Comparison of ENCODE assay signal across 11 cellular contexts in the genomic region with DNA sequence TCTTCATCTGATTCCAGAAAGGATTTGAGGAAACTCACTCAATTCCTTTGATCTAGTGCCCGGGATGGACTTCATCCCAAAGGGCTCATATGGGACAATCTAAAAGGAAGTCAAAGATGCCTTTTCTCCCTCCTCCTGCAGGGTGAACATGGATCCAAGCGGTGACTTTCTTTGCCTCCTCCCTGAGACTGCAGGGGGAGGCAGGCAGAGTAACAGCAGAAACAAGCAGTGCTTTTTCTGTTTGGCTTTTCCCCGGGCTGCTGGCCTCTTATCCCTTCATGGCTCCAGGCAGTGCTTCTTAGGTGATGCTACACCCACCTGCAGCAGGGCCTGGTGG. TPM values are rescaled to one million over a fixed set of nuclear protein-coding genes. Genes with fewer than 3 reads are reported as not detected.
DNase-seq lines count a peak whose midpoint lies in the region; ATAC-seq, FAIRE-seq and TF ChIP-seq lines count a peak whose summit lies in the region.
"Had no signal": no experiment of that assay in that cellular context is flagged by ENCODE, and none has a peak within 500 bp of the region (broad histone marks: within the 10 kb centered on the region; RNA-seq: fewer than 3 reads in every experiment).

No MANE protein-coding gene starts in this region.

- no peak for TF ChIP-seq EP300 in SK-N-SH (IDR thresholded peaks at IDR 0.05; ENCODE audit: borderline replicate concordance in 1 of 2, low read depth in 1 of 2, low read length in 1 of 2)

- H4K20me1 ChIP-seq in SK-N-SH (ENCODE audit: insufficient read depth) (no peaks in the 10 kb centered on the region), OCI-LY1 (ENCODE audit: insufficient read depth, low read length) (no peaks in the 10 kb centered on the region)

- intact Hi-C loops in CD14-positive monocyte (cut with micrococcal nuclease): no loop called here

- peak overlapping the region; percentile 13 for H3K4me3 Mint-ChIP-seq in glutamatergic neuron (ENCODE audit: unreplicated experiment)
- no peak overlapping the region for H3K4me3 Mint-ChIP-seq in CD14-positive monocyte
- H3K4me3 Mint-ChIP-seq in activated T-helper 17 cell treated with anti-CD3 and anti-CD28 coated beads, Interleukin-2, amount 50 U/mL, for 72 hours: no peak overlapping the region
- H3K4me3 Mint-ChIP-seq: CD4-positive, alpha-beta T cell had no signal

- H3K27me3 ChIP-seq in SK-N-SH (ENCODE audit: insufficient read depth): no peaks in the 10 kb centered on the region
- H3K27me3 ChIP-seq in OCI-LY1 (ENCODE audit: insufficient read depth, low read length): no peaks in the 10 kb centered on the region
- no peaks in the 10 kb centered on the region for H3K27me3 ChIP-seq in small intestine (ENCODE audit: control insufficient read depth in 2 of 2, insufficient read depth in 2 of 2, low read length in 2 of 2)

- H3K27ac Mint-ChIP-seq in glutamatergic neuron (ENCODE audit: unreplicated experiment) (peak overlapping the region; percentile 62), CD14-positive monocyte (no peak overlapping the region)
- no peak overlapping the region for H3K27ac Mint-ChIP-seq in activated T-helper 17 cell treated with anti-CD3 and anti-CD28 coated beads, Interleukin-2, amount 50 U/mL, for 72 hours
- H3K27ac Mint-ChIP-seq: CD4-positive, alpha-beta T cell had no signal

- H3K9ac ChIP-seq in SK-N-SH (no peak overlapping the region), OCI-LY1 (ENCODE audit: low read length) (peak overlapping the region; percentile 27; the same call in 1 of the 2 replicates)

- no peak overlapping the region for H2AFZ ChIP-seq in SK-N-SH (ENCODE audit: low read depth)
- H2AFZ ChIP-seq in OCI-LY1 (ENCODE audit: low read length): no peak overlapping the region

- no peak for TF ChIP-seq RAD21 in SK-N-SH (IDR thresholded peaks at IDR 0.05; ENCODE audit: low read length)

- WGBS in SK-N-SH (ENCODE audit: low lambda C conversion rate): 60% methylated on average over 3 of the region's 3 CpGs
- 11 to 43% (median 28%) methylated on average over 3 of the region's 3 CpGs for WGBS in small intestine, 3 donors

- H3K27me3 Mint-ChIP-seq in glutamatergic neuron (ENCODE audit: unreplicated experiment): no peaks in the 10 kb centered on the region
- peaks cover 4 to 12% (median 8%) of the 10 kb centered on the region in 3 donors for H3K27me3 Mint-ChIP-seq in CD14-positive monocyte (ENCODE audit: low read depth in 3 of 3)
- H3K27me3 Mint-ChIP-seq in activated T-helper 17 cell treated with anti-CD3 and anti-CD28 coated beads, Interleukin-2, amount 50 U/mL, for 72 hours: peaks cover 3% of the 10 kb centered on the region

- peaks cover 0 to 5% of the 10 kb centered on the region in 2 experiments; a peak in 1 of 4 replicates for H3K4me1 ChIP-seq in SK-N-SH (ENCODE audit: control insufficient read depth in 1 of 2, insufficient read depth in 2 of 2, low read depth in 1 of 2, low read length in 1 of 2)
- peaks cover 40% of the 10 kb centered on the region for H3K4me1 ChIP-seq in OCI-LY1 (ENCODE audit: insufficient read depth, low read length, severe bottlenecking)
- H3K4me1 ChIP-seq in small intestine (ENCODE audit: control insufficient read depth in 2 of 2, insufficient read depth in 1 of 2, low read depth in 1 of 2, low read length in 1 of 2): no peaks in the 10 kb centered on the region
- H3K4me1 ChIP-seq: tibial artery had no signal

- H3K9me3 Mint-ChIP-seq in glutamatergic neuron (ENCODE audit: unreplicated experiment) (no peaks in the 10 kb centered on the region), CD14-positive monocyte (peaks cover 0 to 2% (median 0%) of the 10 kb centered on the region in 7 donors)
- H3K9me3 Mint-ChIP-seq in activated T-helper 17 cell treated with anti-CD3 and anti-CD28 coated beads, Interleukin-2, amount 50 U/mL, for 72 hours: no peaks in the 10 kb centered on the region
- H3K9me3 Mint-ChIP-seq: CD4-positive, alpha-beta T cell had no signal

- no peak for FAIRE-seq in small intestine (lab: Jason Lieb, UNC)
- FAIRE-seq: endothelial cell of umbilical vein had no signal

- H3K36me3 Mint-ChIP-seq in glutamatergic neuron (ENCODE audit: unreplicated experiment) (no peaks in the 10 kb centered on the region), CD14-positive monocyte (no peaks in the 10 kb centered on the region)
- no peaks in the 10 kb centered on the region for H3K36me3 Mint-ChIP-seq in activated T-helper 17 cell treated with anti-CD3 and anti-CD28 coated beads, Interleukin-2, amount 50 U/mL, for 72 hours (ENCODE audit: low read depth)

- H3K9me3 ChIP-seq in SK-N-SH (no peaks in the 10 kb centered on the region), OCI-LY1 (ENCODE audit: low read length) (no peaks in the 10 kb centered on the region), small intestine (ENCODE audit: control insufficient read depth, low read depth) (no peaks in the 10 kb centered on the region)
- H3K9me3 ChIP-seq: tibial artery had no signal

- POLR2A ChIA-PET in SK-N-SH (lab: Yijun Ruan, JAX): no interaction called here

- H3K9me2 ChIP-seq in SK-N-SH: no peaks in the 10 kb centered on the region
- H3K9me2 ChIP-seq in OCI-LY1 (ENCODE audit: low read depth, low read length): no peaks in the 10 kb centered on the region

- no peak for TF ChIP-seq CTCF in SK-N-SH (IDR thresholded peaks at IDR 0.05)
- no peak for TF ChIP-seq CTCF in OCI-LY1 (IDR thresholded peaks at IDR 0.05; ENCODE audit: low read length)
- no peak for TF ChIP-seq CTCF in glutamatergic neuron (IDR thresholded peaks at IDR 0.05; ENCODE audit: partially characterized antibody, unreplicated experiment)
- TF ChIP-seq CTCF in CD14-positive monocyte (IDR thresholded peaks at IDR 0.05): no peak

- H3K4me3 ChIP-seq in SK-N-SH (ENCODE audit: low read depth in 2 of 2, low read length in 1 of 2): no peak overlapping the region
- H3K4me3 ChIP-seq in OCI-LY1 (ENCODE audit: low read depth, low read length, poor library complexity, severe bottlenecking): no peak overlapping the region
- no peak overlapping the region for H3K4me3 ChIP-seq in small intestine (ENCODE audit: low read depth in 1 of 2, low read length in 2 of 2)
- H3K4me3 ChIP-seq: tibial artery had no signal

- H3K79me2 ChIP-seq in SK-N-SH (ENCODE audit: insufficient read depth) (no peaks in the 10 kb centered on the region), OCI-LY1 (ENCODE audit: insufficient read depth, low read length) (no peaks in the 10 kb centered on the region)

- no peaks in the 10 kb centered on the region for H3F3A ChIP-seq in SK-N-SH (replicated peaks; ENCODE audit: insufficient read depth)
- 0 out of 2 replicates have a peak, but pooled peaks cover 5% of the 10 kb centered on the region for H3F3A ChIP-seq in OCI-LY1 (ENCODE audit: insufficient read depth, low read length)

- DNase-seq in SK-N-SH (no peak), glutamatergic neuron (no peak), CD14-positive monocyte (ENCODE audit: low spot score) (no peak), small intestine (no peak), NCI-H446 treated with DMSO at 0.1 percent for 48 hours (lab: John Stamatoyannopoulos, UW) (no peak)
- DNase-seq: CD4-positive, alpha-beta T cell; tibial artery had no signal

- ATAC-seq in SK-N-SH treated with all-trans-retinoic acid at 6 μM for 48 hours: peak; percentile 56; the same call in 2 of the 3 replicates
- no peak for ATAC-seq in activated T-helper 17 cell treated with anti-CD3 and anti-CD28 coated beads, Interleukin-2, amount 50 U/mL, for 72 hours (replicated peaks)

- CTCF ChIA-PET in SK-N-SH (lab: Yijun Ruan, JAX): interaction anchor here (3.7 kb wide), 1 partner anchor 10 kb away, joined by 25 read pairs; a partner anchor contains a TSS

- H3K4me2 ChIP-seq in SK-N-SH (no peak overlapping the region), OCI-LY1 (ENCODE audit: low read length) (peak overlapping the region; percentile 58; the same call in 1 of the 2 replicates)

- H3K4me1 Mint-ChIP-seq in glutamatergic neuron (ENCODE audit: low read depth, unreplicated experiment) (peaks cover 8% of the 10 kb centered on the region), CD14-positive monocyte (no peaks in the 10 kb centered on the region)
- peaks cover 10% of the 10 kb centered on the region for H3K4me1 Mint-ChIP-seq in activated T-helper 17 cell treated with anti-CD3 and anti-CD28 coated beads, Interleukin-2, amount 50 U/mL, for 72 hours

- no peaks in the 10 kb centered on the region for H3K36me3 ChIP-seq in SK-N-SH (replicated peaks in 1 of 2; ENCODE audit: control insufficient read depth in 1 of 2, insufficient read depth in 2 of 2, low read length in 1 of 2)
- no peaks in the 10 kb centered on the region for H3K36me3 ChIP-seq in OCI-LY1 (ENCODE audit: insufficient read depth, low read length)
- H3K36me3 ChIP-seq in small intestine (ENCODE audit: control insufficient read depth in 2 of 2, insufficient read depth in 2 of 2, low read length in 2 of 2): no peaks in the 10 kb centered on the region
- H3K36me3 ChIP-seq: tibial artery had no signal

- H3K27ac ChIP-seq in SK-N-SH (ENCODE audit: low read depth in 2 of 2, low read length in 1 of 2) (no peak overlapping the region), OCI-LY1 (ENCODE audit: low read depth, low read length, poor library complexity, severe bottlenecking) (peak overlapping the region; percentile 93), small intestine (ENCODE audit: low read depth in 1 of 2, low read length in 1 of 2) (no peak overlapping the region)
- H3K27ac ChIP-seq: tibial artery had no signal

TF ChIP-seq in SK-N-SH treated with all-trans-retinoic acid at 6 μM for 48 hours, 23 proteins besides CTCF, POLR2A, EP300 and RAD21:
- TF ChIP-seq PPARA (CRISPR knock-in tag; IDR thresholded peaks at IDR 0.05; ENCODE audit: borderline replicate concordance) (no peak), CSDC2 (CRISPR knock-in tag; IDR thresholded peaks at IDR 0.05) (no peak), ISL1 (CRISPR knock-in tag; IDR thresholded peaks at IDR 0.05) (no peak)

TF ChIP-seq in SK-N-SH, 30 proteins besides CTCF, POLR2A, EP300 and RAD21 (continues in another document):
- TF ChIP-seq ELF1 (IDR thresholded peaks at IDR 0.05): no peak
- no peak for TF ChIP-seq FOSL2 (IDR thresholded peaks at IDR 0.05; ENCODE audit: borderline replicate concordance, low read depth)
- TF ChIP-seq FOXJ3 (CRISPR knock-in tag; IDR thresholded peaks at IDR 0.05): no peak
- no peak for TF ChIP-seq GATA2 (CRISPR knock-in tag; IDR thresholded peaks at IDR 0.05)
- no peak for TF ChIP-seq JUND (IDR thresholded peaks at IDR 0.05)
- no peak for TF ChIP-seq TCF12 (IDR thresholded peaks at IDR 0.05)
- TF ChIP-seq TEAD4 (IDR thresholded peaks at IDR 0.05; ENCODE audit: borderline replicate concordance, insufficient read depth): no peak
- TF ChIP-seq GABPA (IDR thresholded peaks at IDR 0.05; ENCODE audit: low read depth): no peak

RNA-seq across cellular contexts. Expression of a gene that starts 10.0 kb away (rescaled TPM):
- polyA plus RNA-seq in SK-N-SH (2012; rRNA removed): 36.0 and 40.2 TPM in 2 replicates
- polyA plus RNA-seq in SK-N-SH (2012; cell fraction: cytosol; rRNA removed): 26.0 and 28.4 TPM in 2 replicates
- polyA plus RNA-seq in SK-N-SH (2012; cell fraction: nucleus; rRNA removed): 82.1 and 97.2 TPM in 2 replicates
- 9.5 TPM for total RNA-seq in glutamatergic neuron (ENCODE audit: unreplicated experiment)
- 1 to 10 TPM in 1 of 2 donors, under 1 TPM in 1; 0.83 to 1.2 TPM for polyA plus RNA-seq in CD14-positive monocyte
- 10 to 100 TPM; 18.4 to 34.2 (median 21.8) TPM for polyA plus RNA-seq in small intestine
- total RNA-seq in activated T-helper 17 cell treated with anti-CD3 and anti-CD28 coated beads, Interleukin-2, amount 50 U/mL, for 72 hours: 1 to 10 TPM; 3.0 TPM

Comparison
In these comparisons a context has a peak if more than half of its experiments do, and no peak if none do; other contexts are left out.
1. RNA of a gene that starts 10.0 kb away (polyA plus RNA-seq): 26.0 to 97.2 TPM in SK-N-SH and 18.4 to 34.2 TPM in small intestine; 0.83 to 1.2 TPM in CD14-positive monocyte; every median in the first group is over 4 times any median in the second.